In genomic region chr17:7440823-7441174, GRCh38 we compare ENCODE assay signal across 9 cellular contexts. TPM values are rescaled to one million over a fixed set of nuclear protein-coding genes. Genes with fewer than 3 reads are reported as not detected.
DNase-seq lines count a peak whose midpoint lies in the region; ATAC-seq and TF ChIP-seq lines count a peak whose summit lies in the region.
"Had no signal": no experiment of that assay in that cellular context is flagged by ENCODE, and none has a peak within 500 bp of the region (broad histone marks: within the 10 kb centered on the region; RNA-seq: fewer than 3 reads in every experiment).

No MANE protein-coding gene starts in this region.

- peaks cover 0 to 40% (median 12%) of the 10 kb centered on the region in 4 donors for H3K4me1 ChIP-seq in right lobe of liver

- DNase-seq in CD14-positive monocyte (ENCODE audit: low spot score) (peak; percentile 66), HUDEP-2 (lab: John Stamatoyannopoulos, UW; ENCODE audit: unreplicated experiment in 76 of 76) (peak in 49 of 76 experiments; percentile 6 to 80 (median 41)), astrocyte of the cerebellum (ENCODE audit: low read depth) (no peak), right lobe of liver (peak; percentile 81 to 83 (median 82)), germinal center (ENCODE audit: low spot score) (no peak), COR-L47 (lab: John Stamatoyannopoulos, UW) (no peak), CD1c-positive myeloid dendritic cell (ENCODE audit: extremely low spot score) (no peak)

- H3K36me3 ChIP-seq in right lobe of liver, result no peaks in the 10 kb centered on the region
- H3K36me3 ChIP-seq: upper lobe of left lung had no signal

- ATAC-seq in right lobe of liver (peak in 3 of 4 donors; percentile 15 to 30 (median 19)), GM19035 (IDR thresholded peaks at IDR 0.05; ENCODE audit: unreplicated experiment) (no peak)

- intact Hi-C loops in CD14-positive monocyte (cut with micrococcal nuclease), result no loop called here
- intact Hi-C loops in right lobe of liver (cut with DNase I), result no loop called here

- WGBS in right lobe of liver (ENCODE audit: insufficient coverage, low coverage, low lambda C conversion rate, missing lambda C conversion rate), result 4% methylated on average over 7 of the region's 12 CpGs

- in situ Hi-C loops in astrocyte of the cerebellum (cut with HindIII; ENCODE audit: low sequenced_read_pairs), result no loop called here

- TF ChIP-seq CTCF in CD14-positive monocyte (IDR thresholded peaks at IDR 0.05), result no peak
- TF ChIP-seq CTCF in astrocyte of the cerebellum (IDR thresholded peaks at IDR 0.05; ENCODE audit: low read depth, low read length, missing control alignments), result peak; percentile 8
- no peak for TF ChIP-seq CTCF in right lobe of liver (IDR thresholded peaks at IDR 0.05)

- peaks cover 54% of the 10 kb centered on the region for H3K4me1 Mint-ChIP-seq in CD14-positive monocyte

- H3K27ac Mint-ChIP-seq in CD14-positive monocyte, result no peak overlapping the region

- TF ChIP-seq POLR2A in right lobe of liver (IDR thresholded peaks at IDR 0.05), result no peak

- H3K36me3 Mint-ChIP-seq in CD14-positive monocyte, result peaks cover 14 to 19% of the 10 kb centered on the region in 2 donors

- H3K27me3 ChIP-seq in right lobe of liver, result no peaks in the 10 kb centered on the region

- peaks cover 64 to 85% (median 76%) of the 10 kb centered on the region in 3 donors for H3K27me3 Mint-ChIP-seq in CD14-positive monocyte (ENCODE audit: low read depth in 3 of 3)

- H3K9me3 Mint-ChIP-seq in CD14-positive monocyte, result peaks cover 0 to 18% (median 11%) of the 10 kb centered on the region in 7 donors

- no peak overlapping the region for H3K27ac ChIP-seq in right lobe of liver
- H3K27ac ChIP-seq: upper lobe of left lung had no signal

- no peaks in the 10 kb centered on the region for H3K9me3 ChIP-seq in right lobe of liver
- H3K9me3 ChIP-seq: upper lobe of left lung had no signal

- H3K4me3 Mint-ChIP-seq in CD14-positive monocyte, result peak overlapping the region; percentile 66 to 84

- H3K4me3 ChIP-seq in astrocyte of the cerebellum (ENCODE audit: low read depth, low read length) (peak overlapping the region; percentile 36), right lobe of liver (peak overlapping the region; percentile 31 to 36 (median 33))

RNA-seq across cellular contexts. Expression of gene FGF11, which starts 1.5 kb away (rescaled TPM):
- polyA plus RNA-seq in CD14-positive monocyte, result not detected
- total RNA-seq in right lobe of liver, result under 1 TPM in 5 of 6 experiments, not detected in 1; 0.37 to 0.84 (median 0.68) TPM

RNA-seq across cellular contexts. Expression of gene CHRNB1, which starts 4.1 kb away (rescaled TPM):
- polyA plus RNA-seq in CD14-positive monocyte, result 10 to 100 TPM; 14.7 to 15.7 TPM
- total RNA-seq in right lobe of liver, result 10 to 100 TPM in 2 of 6 experiments, 1 to 10 TPM in 4; 6.0 to 12.3 (median 8.2) TPM

RNA-seq across cellular contexts. Expression of gene TMEM102, which starts 5.6 kb away (rescaled TPM):
- 10 to 100 TPM in 1 of 2 donors, 1 to 10 TPM in 1; 9.8 to 11.3 TPM for polyA plus RNA-seq in CD14-positive monocyte
- 1 to 10 TPM; 2.3 to 8.4 (median 4.0) TPM for total RNA-seq in right lobe of liver

RNA-seq across cellular contexts. Expression of gene SPEM3, which starts 12.1 kb away (rescaled TPM):
- not detected for polyA plus RNA-seq in CD14-positive monocyte
- total RNA-seq in right lobe of liver, result not detected
- total RNA-seq: upper lobe of left lung had no signal

RNA-seq across cellular contexts. Expression of gene SPEM2, which starts 15.4 kb away (rescaled TPM):
- not detected for polyA plus RNA-seq in CD14-positive monocyte
- total RNA-seq in right lobe of liver, result not detected
- total RNA-seq: upper lobe of left lung had no signal

Comparison
In these comparisons a context has a peak if more than half of its experiments do, and no peak if none do; other contexts are left out.
1. DNase-seq: peak in CD14-positive monocyte (single experiment), HUDEP-2 (49 of 76) and right lobe of liver (3 of 3); none in astrocyte of the cerebellum (single experiment), germinal center (single experiment), COR-L47 (single experiment) and CD1c-positive myeloid dendritic cell (single experiment).